Comparison of ENCODE assay signal across 22 cellular contexts in the genomic region with DNA sequence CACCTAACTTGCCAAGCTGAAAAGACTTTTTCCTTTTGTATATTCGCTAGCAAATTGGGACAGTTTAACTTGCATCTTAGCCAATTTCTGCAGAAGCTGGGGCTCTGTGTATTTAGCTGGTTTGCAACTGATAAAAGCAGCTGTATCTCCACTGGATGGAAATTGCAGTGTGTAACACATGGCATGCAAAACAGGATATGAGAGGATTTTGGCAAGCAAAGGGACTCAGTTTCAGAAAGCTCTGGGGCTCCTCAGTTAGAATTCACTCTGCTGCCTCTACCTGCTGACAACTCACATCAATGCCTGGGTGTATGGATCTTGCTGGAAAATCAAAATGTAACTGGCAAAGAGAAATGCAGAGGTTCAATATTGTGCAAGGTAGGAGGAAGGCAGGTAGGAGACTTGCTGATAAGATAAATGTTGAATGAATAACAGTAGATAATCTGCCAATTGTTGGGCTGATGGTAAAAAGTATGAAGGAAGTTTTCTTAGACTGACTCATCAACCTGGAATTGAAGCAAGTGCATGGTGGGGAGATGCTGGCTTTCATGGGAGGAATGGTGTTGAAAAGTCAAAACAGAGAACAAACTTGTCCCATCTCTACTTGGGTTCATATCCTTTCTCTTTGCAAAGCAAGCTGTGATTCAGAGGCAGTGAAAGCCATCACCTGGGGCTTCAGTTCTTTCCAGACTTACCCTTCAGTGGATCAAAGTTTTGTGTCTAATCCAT.
DNase-seq lines count a peak whose midpoint lies in the region; ATAC-seq and TF ChIP-seq lines count a peak whose summit lies in the region.
"Had no signal": no experiment of that assay in that cellular context is flagged by ENCODE, and none has a peak within 500 bp of the region (broad histone marks: within the 10 kb centered on the region; RNA-seq: fewer than 3 reads in every experiment).

No MANE protein-coding gene starts in this region.

- TF ChIP-seq CTCF in right atrium auricular region (IDR thresholded peaks at IDR 0.05) (no peak), RWPE2 (IDR thresholded peaks at IDR 0.05; ENCODE audit: poor library complexity, severe bottlenecking) (no peak), foreskin fibroblast (IDR thresholded peaks at IDR 0.05; ENCODE audit: low read depth, low read length) (no peak), ovary (IDR thresholded peaks at IDR 0.05) (no peak)

- H3K4me3 Mint-ChIP-seq in activated CD8-positive, alpha-beta T cell treated with anti-CD3 and anti-CD28 coated beads, Interleukin-2, amount 10 ng/mL, durations not matched to agents 7 days and 5 days: no peak overlapping the region
- H3K4me3 Mint-ChIP-seq: activated CD4-positive, alpha-beta T cell treated with anti-CD3 and anti-CD28 coated beads for 36 hours; central memory CD8-positive, alpha-beta T cell; memory B cell; natural killer cell treated with Interleukin-12 subunit alpha and Interleukin-12 subunit beta and Interleukin-15 and Interleukin-18, amount 100 ng/mL, for 72 hours had no signal

- H3K4me3 ChIP-seq in right atrium auricular region (no peak overlapping the region), RWPE2 (ENCODE audit: severe bottlenecking) (no peak overlapping the region), foreskin fibroblast (ENCODE audit: low read depth in 1 of 2, low read length in 2 of 2) (peak overlapping the region in 1 of 2 donors; percentile 9), ovary (no peak overlapping the region)
- H3K4me3 ChIP-seq: spleen, vagina had no signal

- intact Hi-C loops in Right ventricle myocardium inferior (cut with DNase I) (no loop called here), ovary (cut with DNase I) (no loop called here)

- H3K27me3 ChIP-seq in right atrium auricular region (no peaks in the 10 kb centered on the region), RWPE2 (ENCODE audit: insufficient read depth, poor library complexity, severe bottlenecking) (no peaks in the 10 kb centered on the region), ovary (no peaks in the 10 kb centered on the region)
- H3K27me3 ChIP-seq: spleen, vagina had no signal

- TF ChIP-seq EP300 in ovary (IDR thresholded peaks at IDR 0.05): no peak

- H3K36me3 ChIP-seq in right atrium auricular region: no peaks in the 10 kb centered on the region
- no peaks in the 10 kb centered on the region for H3K36me3 ChIP-seq in RWPE2 (ENCODE audit: low read depth)
- no peaks in the 10 kb centered on the region for H3K36me3 ChIP-seq in ovary
- H3K36me3 ChIP-seq: spleen, vagina had no signal

- no peaks in the 10 kb centered on the region for H3K9me3 ChIP-seq in right atrium auricular region
- no peaks in the 10 kb centered on the region for H3K9me3 ChIP-seq in RWPE2 (ENCODE audit: severe bottlenecking)
- no peaks in the 10 kb centered on the region for H3K9me3 ChIP-seq in ovary
- H3K9me3 ChIP-seq: spleen, vagina had no signal

- H3K27ac ChIP-seq in right atrium auricular region (no peak overlapping the region), RWPE2 (ENCODE audit: poor library complexity, severe bottlenecking) (peak overlapping the region; percentile 98), ovary (no peak overlapping the region)
- H3K27ac ChIP-seq: C4-2B, spleen, vagina had no signal

- no peaks in the 10 kb centered on the region for H3K4me1 Mint-ChIP-seq in activated CD8-positive, alpha-beta T cell treated with anti-CD3 and anti-CD28 coated beads, Interleukin-2, amount 10 ng/mL, durations not matched to agents 7 days and 5 days (ENCODE audit: low read depth)
- H3K4me1 Mint-ChIP-seq: central memory CD8-positive, alpha-beta T cell had no signal

- H3K27ac Mint-ChIP-seq in activated CD8-positive, alpha-beta T cell treated with anti-CD3 and anti-CD28 coated beads, Interleukin-2, amount 10 ng/mL, durations not matched to agents 7 days and 5 days: no peak overlapping the region
- H3K27ac Mint-ChIP-seq: activated CD4-positive, alpha-beta T cell treated with anti-CD3 and anti-CD28 coated beads for 36 hours; memory B cell; natural killer cell treated with Interleukin-12 subunit alpha and Interleukin-12 subunit beta and Interleukin-15 and Interleukin-18, amount 100 ng/mL, for 72 hours; progenitor cell of endocrine pancreas had no signal

- peaks cover 2% of the 10 kb centered on the region for H3K27me3 Mint-ChIP-seq in activated CD8-positive, alpha-beta T cell treated with anti-CD3 and anti-CD28 coated beads, Interleukin-2, amount 10 ng/mL, durations not matched to agents 7 days and 5 days (ENCODE audit: low read depth)
- H3K27me3 Mint-ChIP-seq: progenitor cell of endocrine pancreas had no signal

- no peaks in the 10 kb centered on the region for H3K36me3 Mint-ChIP-seq in activated CD8-positive, alpha-beta T cell treated with anti-CD3 and anti-CD28 coated beads, Interleukin-2, amount 10 ng/mL, durations not matched to agents 7 days and 5 days (ENCODE audit: low read depth)
- H3K36me3 Mint-ChIP-seq: natural killer cell treated with Interleukin-12 subunit alpha and Interleukin-12 subunit beta and Interleukin-15 and Interleukin-18, amount 100 ng/mL, for 72 hours had no signal

- CTCF ChIA-PET in activated CD8-positive, alpha-beta T cell treated with anti-CD3 and anti-CD28 coated beads, Interleukin-2, amount 10 ng/mL, durations not matched to agents 7 days and 5 days (lab: Charles Lee): no interaction called here

- TF ChIP-seq POLR2A in ovary (IDR thresholded peaks at IDR 0.05): no peak

- H3K4me1 ChIP-seq in right atrium auricular region (no peaks in the 10 kb centered on the region), RWPE2 (ENCODE audit: insufficient read depth, poor library complexity, severe bottlenecking) (peaks cover 58% of the 10 kb centered on the region), ovary (ENCODE audit: insufficient read depth) (no peaks in the 10 kb centered on the region)
- H3K4me1 ChIP-seq: spleen, vagina had no signal

- DNase-seq in Right ventricle myocardium inferior (ENCODE audit: missing footprints) (no peak), right atrium auricular region (ENCODE audit: low spot score) (no peak), RWPE2 (ENCODE audit: low spot score) (no peak), foreskin fibroblast (peak; percentile 53 to 73), renal cortical epithelial cell (ENCODE audit: low read depth) (peak; percentile 30), ovary (no peak)
- DNase-seq in activated CD4-positive, alpha-beta T cell treated with anti-CD3 and anti-CD28 coated beads for 48 hours: no peak
- DNase-seq in activated CD8-positive, alpha-beta T cell treated with anti-CD3 and anti-CD28 coated beads, Interleukin-2, amount 10 ng/mL, durations not matched to agents 7 days and 5 days: no peak
- DNase-seq: activated CD4-positive, alpha-beta T cell treated with anti-CD3 and anti-CD28 coated beads for 36 hours; activated CD8-positive, alpha-beta memory T cell treated with anti-CD3 and anti-CD28 coated beads, Interleukin-2, amount 50 U/mL, for 4 hours; activated effector memory CD4-positive, alpha-beta T cell treated with anti-CD3 and anti-CD28 coated beads, Interleukin-2, amount 50 U/mL, for 16 hours; GOT3; islet precursor cell; NCI-H1417; NCI-H2227 treated with DMSO at 0.1 percent for 48 hours; spleen had no signal

- ATAC-seq in Right ventricle myocardium inferior (peak; percentile 76), RWPE2 (ENCODE audit: low read depth) (peak; percentile 26; the same call in 2 of the 3 replicates)
- ATAC-seq in activated CD8-positive, alpha-beta T cell treated with anti-CD3 and anti-CD28 coated beads, Interleukin-2, amount 10 ng/mL, durations not matched to agents 7 days and 5 days: no peak
- ATAC-seq: activated CD4-positive, alpha-beta T cell treated with anti-CD3 and anti-CD28 coated beads for 36 hours; natural killer cell treated with Interleukin-12 subunit alpha and Interleukin-12 subunit beta and Interleukin-15 and Interleukin-18, amount 100 ng/mL, for 72 hours had no signal

- POLR2A ChIA-PET in activated CD8-positive, alpha-beta T cell treated with anti-CD3 and anti-CD28 coated beads, Interleukin-2, amount 10 ng/mL, durations not matched to agents 7 days and 5 days (lab: Charles Lee): no interaction called here

- H3K9me3 Mint-ChIP-seq in activated CD8-positive, alpha-beta T cell treated with anti-CD3 and anti-CD28 coated beads, Interleukin-2, amount 10 ng/mL, durations not matched to agents 7 days and 5 days (ENCODE audit: insufficient read depth): no peaks in the 10 kb centered on the region

- whole genome bisulfite sequencing in ovary, 3 donors: no CpG with 5 or more reads among the region's 1 CpG

Comparison
In these comparisons a context has a peak if more than half of its experiments do, and no peak if none do; other contexts are left out.
1. DNase-seq: peak in foreskin fibroblast (2 of 2) and renal cortical epithelial cell (single experiment); none in Right ventricle myocardium inferior (single experiment), right atrium auricular region (single experiment), RWPE2 (single experiment), ovary (0 of 5), activated CD4-positive, alpha-beta T cell treated with anti-CD3 and anti-CD28 coated beads for 48 hours (single experiment) and activated CD8-positive, alpha-beta T cell treated with anti-CD3 and anti-CD28 coated beads, Interleukin-2, amount 10 ng/mL, durations not matched to agents 7 days and 5 days (single experiment).